8 cellular contexts compared by ENCODE assay signal in the genomic region with DNA sequence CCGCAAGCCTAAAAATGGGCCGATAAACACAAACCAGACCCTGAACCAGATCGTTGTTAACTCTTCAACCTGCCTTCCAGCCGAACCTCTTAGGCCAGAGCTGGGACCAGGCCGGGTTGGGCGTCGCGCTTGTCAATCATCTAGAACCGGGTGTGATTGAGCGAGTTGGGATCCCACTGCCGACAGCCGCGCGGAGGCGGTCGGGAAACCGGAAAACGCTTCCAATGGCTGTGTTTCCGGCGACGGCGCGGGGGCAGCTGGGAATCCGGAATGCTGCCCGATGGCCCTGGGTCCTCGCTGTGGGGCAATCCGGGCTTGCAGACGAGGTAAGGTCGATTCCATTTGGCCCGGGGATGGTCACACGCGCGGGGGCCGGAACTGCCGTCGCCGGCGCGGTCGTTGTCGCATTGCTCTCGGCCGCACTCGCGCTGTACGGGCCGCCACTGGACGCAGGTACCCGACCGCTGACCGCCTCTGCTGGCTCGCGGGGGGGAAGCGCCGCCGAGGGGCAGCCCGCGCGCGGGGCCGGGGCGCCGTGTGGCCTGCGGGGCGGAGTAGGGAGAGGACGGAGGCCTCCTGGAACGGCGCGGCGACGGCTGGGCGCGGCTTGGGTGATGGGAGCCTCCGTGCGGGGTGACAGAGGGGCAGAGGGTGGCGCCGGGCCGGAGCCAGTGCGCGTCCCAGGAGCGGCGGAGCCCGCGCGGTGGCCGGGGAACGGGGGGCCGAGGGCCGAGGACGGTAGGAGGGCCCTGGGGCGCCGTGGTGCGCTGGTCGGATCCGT. TPM values are rescaled to one million over a fixed set of nuclear protein-coding genes. Genes with fewer than 3 reads are reported as not detected.
DNase-seq lines count a peak whose midpoint lies in the region; ATAC-seq and TF ChIP-seq lines count a peak whose summit lies in the region.

Gene NAXD, plus strand, starts transcription at position 224 of the 781 bp plus-strand sequence. Its CDS starts 57 bp downstream, at position 281.

- peak within 1 kb of the TSS; percentile 94 for H3K4me3 Mint-ChIP-seq in activated CD4-positive, alpha-beta memory T cell treated with anti-CD3 and anti-CD28 coated beads for 36 hours

- intact Hi-C loops in activated CD4-positive, alpha-beta memory T cell treated with anti-CD3 and anti-CD28 coated beads for 36 hours (cut with micrococcal nuclease): loop anchor here (1.0 to 10.0 kb wide), 6 partner anchors 53 to 828 kb away; partner anchors contain the start of genes ANKRD10, IRS2 and RAB20
- intact Hi-C loops in dorsolateral prefrontal cortex (cut with DNase I): loop anchor here (5.0 to 10.0 kb wide), 4 partner anchors 97 to 391 kb away; partner anchors contain the start of genes ANKRD10 (in 2 of the 2) and ING1 (in 1 of the 2)

- H3K9me3 Mint-ChIP-seq in activated CD4-positive, alpha-beta memory T cell treated with anti-CD3 and anti-CD28 coated beads for 36 hours: peaks cover 4% of the 10 kb centered on the region

- CTCF ChIA-PET in activated CD4-positive, alpha-beta memory T cell treated with anti-CD3 and anti-CD28 coated beads for 36 hours (lab: Charles Lee): interaction anchor here (1.2 kb wide), 2 partner anchors 22 to 160 kb away, joined by 5 to 6 read pairs; no protein-coding TSS in a partner anchor

- peaks cover 10 to 43% (median 26%) of the 10 kb centered on the region in 4 donors for H3K4me1 ChIP-seq in liver (ENCODE audit: control insufficient read depth in 4 of 4, insufficient read depth in 4 of 4, low read length in 3 of 4)

- no peaks in the 10 kb centered on the region for H3K36me3 ChIP-seq in liver (ENCODE audit: control insufficient read depth in 4 of 4, insufficient read depth in 3 of 4, low read depth in 1 of 4, low read length in 3 of 4)

- ATAC-seq in GM19328 (IDR thresholded peaks at IDR 0.05; ENCODE audit: unreplicated experiment) (peak; percentile 73), HG03520 (IDR thresholded peaks at IDR 0.05; ENCODE audit: unreplicated experiment) (peak; percentile 70)

- peaks cover 0 to 6% (median 0%) of the 10 kb centered on the region in 45 donors for H3K27me3 ChIP-seq in dorsolateral prefrontal cortex
- no peaks in the 10 kb centered on the region for H3K27me3 ChIP-seq in liver (ENCODE audit: control insufficient read depth in 4 of 4, insufficient read depth in 4 of 4, low read length in 3 of 4)

- no peaks in the 10 kb centered on the region for H3K27me3 Mint-ChIP-seq in activated CD4-positive, alpha-beta memory T cell treated with anti-CD3 and anti-CD28 coated beads for 36 hours

- peak within 1 kb of the TSS; percentile 86 to 94 for H3K9ac ChIP-seq in liver (ENCODE audit: low read depth in 1 of 2, low read length in 2 of 2)

- no peaks in the 10 kb centered on the region for H3K9me3 ChIP-seq in liver (ENCODE audit: control insufficient read depth in 4 of 4, low read length in 3 of 4)

- peaks cover 2% of the 10 kb centered on the region for H3K36me3 Mint-ChIP-seq in activated CD4-positive, alpha-beta memory T cell treated with anti-CD3 and anti-CD28 coated beads for 36 hours

- TF ChIP-seq CTCF in dorsolateral prefrontal cortex (IDR thresholded peaks at IDR 0.05 in 54 of 56, conservative IDR thresholded peaks at IDR 0.05 in 2 of 56; ENCODE audit: low read depth in 1 of 56, partially characterized antibody in 56 of 56) (peak in 32 of 56 donors; percentile 5 to 54 (median 26)), liver (IDR thresholded peaks at IDR 0.05; ENCODE audit: low read depth, low read length, missing input control) (no peak)

- peaks cover 48% of the 10 kb centered on the region for H3K4me1 Mint-ChIP-seq in activated CD4-positive, alpha-beta memory T cell treated with anti-CD3 and anti-CD28 coated beads for 36 hours (ENCODE audit: low read depth)

- H3K27ac Mint-ChIP-seq in activated CD4-positive, alpha-beta memory T cell treated with anti-CD3 and anti-CD28 coated beads for 36 hours: peak within 1 kb of the TSS; percentile 88

- 2% methylated on average over 95 of the region's 95 CpGs for WGBS in liver

- DNase-seq in C1 segment of cervical spinal cord (lab: John Stamatoyannopoulos, UW) (peak; percentile 35 to 96 (median 90)), NCI-H69 (lab: John Stamatoyannopoulos, UW) (peak; percentile 94), dorsolateral prefrontal cortex (peak; percentile 92 to 98 (median 96))
- DNase-seq in activated CD4-positive, alpha-beta memory T cell treated with anti-CD3 and anti-CD28 coated beads for 36 hours: peak; percentile 93
- peak; percentile 89 for DNase-seq in stimulated activated CD4-positive, alpha-beta T cell treated with anti-CD3 and anti-CD28 coated beads, Interleukin-4, amount 100 ng/mL, for 24 hours

- H3K4me3 ChIP-seq in dorsolateral prefrontal cortex: peak within 1 kb of the TSS; percentile 66 to 98 (median 91)
- H3K4me3 ChIP-seq in liver (ENCODE audit: low read depth in 1 of 3, low read length in 3 of 3): peak within 1 kb of the TSS; percentile 51 to 89 (median 87)

- peak; percentile 18 to 50 for TF ChIP-seq RAD21 in liver (IDR thresholded peaks at IDR 0.05)

- POLR2A ChIA-PET in activated CD4-positive, alpha-beta memory T cell treated with anti-CD3 and anti-CD28 coated beads for 36 hours (lab: Charles Lee): interaction anchor here (1.0 to 1.7 kb wide), 5 partner anchors 97 to 300 kb away, joined by 3 to 9 read pairs (median 5); partner anchors contain the start of gene ANKRD10

- H3K27ac ChIP-seq in dorsolateral prefrontal cortex: peak within 1 kb of the TSS; percentile 10 to 97 (median 90)
- H3K27ac ChIP-seq in liver (ENCODE audit: low read depth in 1 of 2, low read length in 2 of 2): peak within 1 kb of the TSS; percentile 98 to 99

TF ChIP-seq in liver, 16 proteins besides CTCF, POLR2A, EP300 and RAD21:
- TF ChIP-seq EGR1 (IDR thresholded peaks at IDR 0.05; ENCODE audit: low read depth in 2 of 2) (peak; percentile 72 to 75), SP1 (IDR thresholded peaks at IDR 0.05) (peak; percentile 80), HNF4A (conservative IDR thresholded peaks at IDR 0.05) (peak; percentile 66 to 70), NR2F2 (IDR thresholded peaks at IDR 0.05) (peak; percentile 40), JUND (IDR thresholded peaks at IDR 0.05) (no peak), TAF1 (conservative IDR thresholded peaks at IDR 0.05) (peak; percentile 68), RXRA (IDR thresholded peaks at IDR 0.05) (peak; percentile 48 to 66), FOXA1 (IDR thresholded peaks at IDR 0.05) (no peak), GABPA (IDR thresholded peaks at IDR 0.05 in 1 of 2, conservative IDR thresholded peaks at IDR 0.05 in 1 of 2) (peak; percentile 87 to 96), FOXA2 (IDR thresholded peaks at IDR 0.05) (no peak), HNF4G (IDR thresholded peaks at IDR 0.05) (peak; percentile 14), YY1 (IDR thresholded peaks at IDR 0.05) (peak; percentile 98)
- TF ChIP-seq, protein P1, sequence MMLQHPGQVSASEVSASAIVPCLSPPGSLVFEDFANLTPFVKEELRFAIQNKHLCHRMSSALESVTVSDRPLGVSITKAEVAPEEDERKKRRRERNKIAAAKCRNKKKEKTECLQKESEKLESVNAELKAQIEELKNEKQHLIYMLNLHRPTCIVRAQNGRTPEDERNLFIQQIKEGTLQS (IDR thresholded peaks at IDR 0.05): no peak
- TF ChIP-seq, protein P2, sequence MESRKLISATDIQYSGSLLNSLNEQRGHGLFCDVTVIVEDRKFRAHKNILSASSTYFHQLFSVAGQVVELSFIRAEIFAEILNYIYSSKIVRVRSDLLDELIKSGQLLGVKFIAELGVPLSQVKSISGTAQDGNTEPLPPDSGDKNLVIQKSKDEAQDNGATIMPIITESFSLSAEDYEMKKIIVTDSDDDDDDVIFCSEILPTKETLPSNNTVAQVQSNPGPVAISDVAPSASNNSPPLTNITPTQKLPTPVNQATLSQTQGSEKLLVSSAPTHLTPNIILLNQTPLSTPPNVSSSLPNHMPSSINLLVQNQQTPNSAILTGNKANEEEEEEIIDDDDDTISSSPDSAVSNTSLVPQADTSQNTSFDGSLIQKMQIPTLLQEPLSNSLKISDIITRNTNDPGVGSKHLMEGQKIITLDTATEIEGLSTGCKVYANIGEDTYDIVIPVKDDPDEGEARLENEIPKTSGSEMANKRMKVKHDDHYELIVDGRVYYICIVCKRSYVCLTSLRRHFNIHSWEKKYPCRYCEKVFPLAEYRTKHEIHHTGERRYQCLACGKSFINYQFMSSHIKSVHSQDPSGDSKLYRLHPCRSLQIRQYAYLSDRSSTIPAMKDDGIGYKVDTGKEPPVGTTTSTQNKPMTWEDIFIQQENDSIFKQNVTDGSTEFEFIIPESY (IDR thresholded peaks at IDR 0.05): peak; percentile 67
- TF ChIP-seq, protein P3, sequence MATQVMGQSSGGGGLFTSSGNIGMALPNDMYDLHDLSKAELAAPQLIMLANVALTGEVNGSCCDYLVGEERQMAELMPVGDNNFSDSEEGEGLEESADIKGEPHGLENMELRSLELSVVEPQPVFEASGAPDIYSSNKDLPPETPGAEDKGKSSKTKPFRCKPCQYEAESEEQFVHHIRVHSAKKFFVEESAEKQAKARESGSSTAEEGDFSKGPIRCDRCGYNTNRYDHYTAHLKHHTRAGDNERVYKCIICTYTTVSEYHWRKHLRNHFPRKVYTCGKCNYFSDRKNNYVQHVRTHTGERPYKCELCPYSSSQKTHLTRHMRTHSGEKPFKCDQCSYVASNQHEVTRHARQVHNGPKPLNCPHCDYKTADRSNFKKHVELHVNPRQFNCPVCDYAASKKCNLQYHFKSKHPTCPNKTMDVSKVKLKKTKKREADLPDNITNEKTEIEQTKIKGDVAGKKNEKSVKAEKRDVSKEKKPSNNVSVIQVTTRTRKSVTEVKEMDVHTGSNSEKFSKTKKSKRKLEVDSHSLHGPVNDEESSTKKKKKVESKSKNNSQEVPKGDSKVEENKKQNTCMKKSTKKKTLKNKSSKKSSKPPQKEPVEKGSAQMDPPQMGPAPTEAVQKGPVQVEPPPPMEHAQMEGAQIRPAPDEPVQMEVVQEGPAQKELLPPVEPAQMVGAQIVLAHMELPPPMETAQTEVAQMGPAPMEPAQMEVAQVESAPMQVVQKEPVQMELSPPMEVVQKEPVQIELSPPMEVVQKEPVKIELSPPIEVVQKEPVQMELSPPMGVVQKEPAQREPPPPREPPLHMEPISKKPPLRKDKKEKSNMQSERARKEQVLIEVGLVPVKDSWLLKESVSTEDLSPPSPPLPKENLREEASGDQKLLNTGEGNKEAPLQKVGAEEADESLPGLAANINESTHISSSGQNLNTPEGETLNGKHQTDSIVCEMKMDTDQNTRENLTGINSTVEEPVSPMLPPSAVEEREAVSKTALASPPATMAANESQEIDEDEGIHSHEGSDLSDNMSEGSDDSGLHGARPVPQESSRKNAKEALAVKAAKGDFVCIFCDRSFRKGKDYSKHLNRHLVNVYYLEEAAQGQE (IDR thresholded peaks at IDR 0.05): peak; percentile 89
- TF ChIP-seq, protein P4, sequence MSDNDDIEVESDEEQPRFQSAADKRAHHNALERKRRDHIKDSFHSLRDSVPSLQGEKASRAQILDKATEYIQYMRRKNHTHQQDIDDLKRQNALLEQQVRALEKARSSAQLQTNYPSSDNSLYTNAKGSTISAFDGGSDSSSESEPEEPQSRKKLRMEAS (IDR thresholded peaks at IDR 0.05): peak; percentile 60

RNA-seq across cellular contexts. Expression of gene NAXD, which starts in this region (rescaled TPM):
- 10 to 100 TPM; 22.6 to 22.9 TPM for total RNA-seq in activated CD4-positive, alpha-beta memory T cell treated with anti-CD3 and anti-CD28 coated beads for 36 hours
- total RNA-seq in dorsolateral prefrontal cortex (10 to 100 TPM; 39.9 to 64.4 (median 50.7) TPM), liver (10 to 100 TPM; 19.0 to 34.1 TPM)
- polyA plus RNA-seq in liver: 10 to 100 TPM; 21.2 to 40.5 TPM

Comparison
In these comparisons a context has a peak if more than half of its experiments do, and no peak if none do; other contexts are left out.
1. Peak in every context shown above with its lines: DNase-seq, ATAC-seq, H3K4me3 ChIP-seq and H3K27ac ChIP-seq.